1 cellular context compared by ENCODE assay signal in genomic region chr4:113762851-113763172, GRCh38.
TF ChIP-seq lines count a peak whose summit lies in the region.

No MANE protein-coding gene starts in this region.

TF ChIP-seq in GM12878, 131 proteins besides CTCF, POLR2A, EP300 and RAD21 (continued from another document):
- TF ChIP-seq NFIC (IDR thresholded peaks at IDR 0.05; ENCODE audit: low read depth, low read length), result peak; percentile 0; the same call in 1 of the 2 replicates
- TF ChIP-seq SMARCA5 (IDR thresholded peaks at IDR 0.05), result peak; percentile 38
- TF ChIP-seq ZNF24 (IDR thresholded peaks at IDR 0.05), result 0 out of 2 replicates have a peak, but pooled peaks have one; percentile 14
- TF ChIP-seq HDAC2 (IDR thresholded peaks at IDR 0.05), result no peak
- 0 out of 3 replicates have a peak, but pooled peaks have one; percentile 3 for TF ChIP-seq POU2F2 (IDR thresholded peaks at IDR 0.05; ENCODE audit: borderline replicate concordance, low read depth, low read length)
- 0 out of 4 replicates have a peak, but pooled peaks of 1 of the 2 experiments have one; percentile 24 for TF ChIP-seq CEBPB (IDR thresholded peaks at IDR 0.05; ENCODE audit: borderline replicate concordance in 1 of 2, low read depth in 2 of 2, low read length in 2 of 2)
- TF ChIP-seq MLLT1 (IDR thresholded peaks at IDR 0.05), result peak; percentile 13; the same call in 1 of the 2 replicates
- peak; percentile 47; the same call in 1 of the 2 replicates for TF ChIP-seq ZNF592 (IDR thresholded peaks at IDR 0.05)
- TF ChIP-seq MEF2A (IDR thresholded peaks at IDR 0.05; ENCODE audit: insufficient read depth, low read depth, low read length), result no peak
- no peak; the same call in 1 of the 2 replicates for TF ChIP-seq NKRF (conservative IDR thresholded peaks at IDR 0.05)
- 0 out of 2 replicates have a peak, but pooled peaks have one; percentile 9 for TF ChIP-seq BMI1 (IDR thresholded peaks at IDR 0.05; ENCODE audit: borderline replicate concordance)
- TF ChIP-seq ATF2 (IDR thresholded peaks at IDR 0.05; ENCODE audit: low read length), result peak; percentile 30
- TF ChIP-seq PRDM15 (CRISPR knock-in tag; IDR thresholded peaks at IDR 0.05), result 0 out of 2 replicates have a peak, but pooled peaks have one; percentile 36
